In genomic region chr16:57998992-57999365, GRCh38 we compare ENCODE assay signal across 2 cellular contexts.
TF ChIP-seq lines count a peak whose summit lies in the region.

No MANE protein-coding gene starts in this region.

TF ChIP-seq in IMR-90, 13 proteins besides CTCF, POLR2A, EP300 and RAD21:
- TF ChIP-seq CEBPB (IDR thresholded peaks at IDR 0.05; ENCODE audit: low read depth, low read length) = no peak
- no peak for TF ChIP-seq CHD1 (IDR thresholded peaks at IDR 0.05; ENCODE audit: low read depth, low read length)
- no peak for TF ChIP-seq MAFK (IDR thresholded peaks at IDR 0.05; ENCODE audit: low read depth, low read length)
- no peak for TF ChIP-seq USF2 (IDR thresholded peaks at IDR 0.05; ENCODE audit: low read depth, low read length)
- TF ChIP-seq MAZ (IDR thresholded peaks at IDR 0.05; ENCODE audit: borderline replicate concordance, low read depth, low read length) = no peak
- no peak for TF ChIP-seq RCOR1 (IDR thresholded peaks at IDR 0.05; ENCODE audit: insufficient replicate concordance, low read length)
- no peak for TF ChIP-seq RFX5 (IDR thresholded peaks at IDR 0.05; ENCODE audit: low read depth, low read length)
- TF ChIP-seq ELK1 (IDR thresholded peaks at IDR 0.05; ENCODE audit: borderline replicate concordance, low read depth, low read length) = no peak
- no peak for TF ChIP-seq NFE2L2 (IDR thresholded peaks at IDR 0.05; ENCODE audit: low read depth, low read length)
- no peak for TF ChIP-seq BHLHE40 (IDR thresholded peaks at IDR 0.05; ENCODE audit: low read depth, low read length)
- no peak for TF ChIP-seq FOS (IDR thresholded peaks at IDR 0.05; ENCODE audit: low read depth, low read length)
- TF ChIP-seq SMC3 (IDR thresholded peaks at IDR 0.05; ENCODE audit: low read depth, low read length) = no peak
- TF ChIP-seq MXI1 (IDR thresholded peaks at IDR 0.05; ENCODE audit: borderline replicate concordance, low read depth, low read length) = no peak

TF ChIP-seq in GM12878, 131 proteins besides CTCF, POLR2A, EP300 and RAD21:
- TF ChIP-seq DPF2 (IDR thresholded peaks at IDR 0.05) (no peak), ZBED1 (IDR thresholded peaks at IDR 0.05; ENCODE audit: borderline replicate concordance) (no peak), HCFC1 (IDR thresholded peaks at IDR 0.05; ENCODE audit: low read length) (no peak), SUZ12 (IDR thresholded peaks at IDR 0.05; ENCODE audit: unreplicated experiment) (no peak), RAD51 (IDR thresholded peaks at IDR 0.05) (no peak), JUND (IDR thresholded peaks at IDR 0.05; ENCODE audit: low read depth, low read length) (no peak), SMARCA5 (IDR thresholded peaks at IDR 0.05) (no peak), NFXL1 (IDR thresholded peaks at IDR 0.05; ENCODE audit: borderline replicate concordance) (no peak), EED (IDR thresholded peaks at IDR 0.05; ENCODE audit: low read depth) (no peak), STAT3 (IDR thresholded peaks at IDR 0.05; ENCODE audit: low read depth, low read length) (no peak), MTA3 (IDR thresholded peaks at IDR 0.05; ENCODE audit: borderline replicate concordance, low read length) (no peak), IRF3 (IDR thresholded peaks at IDR 0.05) (no peak), MYB (IDR thresholded peaks at IDR 0.05; ENCODE audit: borderline replicate concordance, low read depth, low read length) (no peak), ETV6 (conservative IDR thresholded peaks at IDR 0.05 in 1 of 2, IDR thresholded peaks at IDR 0.05 in 1 of 2; ENCODE audit: borderline replicate concordance in 1 of 2, low read depth in 1 of 2) (no peak)
